21 cellular contexts compared by ENCODE assay signal in the genomic region with DNA sequence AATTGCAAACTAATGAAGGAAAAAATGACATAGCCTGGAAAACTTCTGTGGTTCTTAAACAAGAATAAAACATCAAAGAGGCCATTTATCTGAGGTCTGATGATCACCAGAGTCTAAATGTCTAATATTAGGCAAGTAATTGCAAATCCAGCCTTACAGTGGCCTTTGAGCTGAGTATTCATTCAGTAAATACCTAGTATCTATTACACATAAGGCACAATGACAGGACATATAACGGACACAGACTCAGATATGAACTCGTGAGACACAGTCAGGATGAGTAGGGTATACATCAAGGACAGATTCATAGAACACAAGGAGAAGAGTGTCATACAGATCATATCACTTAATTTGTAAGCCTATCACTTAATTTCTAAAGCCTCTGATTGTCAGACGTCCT. TPM values are rescaled to one million over a fixed set of nuclear protein-coding genes. Genes with fewer than 3 reads are reported as not detected.
DNase-seq lines count a peak whose midpoint lies in the region; ATAC-seq, FAIRE-seq and TF ChIP-seq lines count a peak whose summit lies in the region.
"Had no signal": no experiment of that assay in that cellular context is flagged by ENCODE, and none has a peak within 500 bp of the region (broad histone marks: within the 10 kb centered on the region; RNA-seq: fewer than 3 reads in every experiment).

No MANE protein-coding gene starts in this region.

- TF ChIP-seq EP300 in HepG2 (IDR thresholded peaks at IDR 0.05; ENCODE audit: low read depth in 2 of 2, low read length in 2 of 2) (no peak), HepG2 (CRISPR knock-in tag; IDR thresholded peaks at IDR 0.05; ENCODE audit: borderline replicate concordance) (no peak), tibial nerve (IDR thresholded peaks at IDR 0.05) (no peak)

- H3K79me2 ChIP-seq in HepG2 (ENCODE audit: insufficient read depth, low read length): peaks cover 3% of the 10 kb centered on the region

- no peaks in the 10 kb centered on the region for H3K27me3 Mint-ChIP-seq in MCF 10A (ENCODE audit: insufficient read depth, unreplicated experiment)
- H3K27me3 Mint-ChIP-seq: B cell; CD4-positive, alpha-beta T cell had no signal

- H3K9me3 Mint-ChIP-seq in MCF 10A (ENCODE audit: unreplicated experiment): no peaks in the 10 kb centered on the region
- H3K9me3 Mint-ChIP-seq: CD4-positive, alpha-beta T cell; CD8-positive, alpha-beta T cell had no signal

- no peak overlapping the region for H3K9ac ChIP-seq in HepG2 (ENCODE audit: insufficient read depth, low read depth, low read length)
- H3K9ac ChIP-seq: BLaER1 treated with 17β-estradiol and CSF1 and Interleukin-3, amounts not matched to agents 10 nM and 100 nM had no signal

- no peaks in the 10 kb centered on the region for H3K4me1 Mint-ChIP-seq in MCF 10A (ENCODE audit: insufficient read depth, unreplicated experiment)
- H3K4me1 Mint-ChIP-seq: B cell had no signal

- no peak overlapping the region for H3K4me2 ChIP-seq in HepG2 (ENCODE audit: low read depth, low read length)
- H3K4me2 ChIP-seq: A549; BLaER1 treated with 17β-estradiol and CSF1 and Interleukin-3, amounts not matched to agents 10 nM and 100 nM had no signal

- no peaks in the 10 kb centered on the region for H3K27me3 ChIP-seq in breast epithelium
- no peaks in the 10 kb centered on the region for H3K27me3 ChIP-seq in HepG2 (ENCODE audit: control insufficient read depth in 1 of 2, insufficient read depth in 2 of 2, low read length in 2 of 2)
- H3K27me3 ChIP-seq in right lobe of liver: no peaks in the 10 kb centered on the region
- no peaks in the 10 kb centered on the region for H3K27me3 ChIP-seq in tibial nerve
- H3K27me3 ChIP-seq: BLaER1 treated with 17β-estradiol and CSF1 and Interleukin-3, amounts not matched to agents 10 nM and 100 nM had no signal

- H3K4me1 ChIP-seq in breast epithelium: no peaks in the 10 kb centered on the region
- H3K4me1 ChIP-seq in HepG2 (ENCODE audit: insufficient read depth, low read length): no peaks in the 10 kb centered on the region
- H3K4me1 ChIP-seq in right lobe of liver: no peaks in the 10 kb centered on the region
- H3K4me1 ChIP-seq in tibial nerve: no peaks in the 10 kb centered on the region
- H3K4me1 ChIP-seq: A549; BLaER1 treated with 17β-estradiol and CSF1 and Interleukin-3, amounts not matched to agents 10 nM and 100 nM had no signal

- POLR2A ChIA-PET in MCF 10A (lab: Yijun Ruan, JAX): no interaction called here
- POLR2A ChIA-PET in HepG2 (lab: Yijun Ruan, JAX): no interaction called here

- H3K27ac Mint-ChIP-seq in MCF 10A (ENCODE audit: low read depth, unreplicated experiment): peak overlapping the region; percentile 68
- H3K27ac Mint-ChIP-seq: B cell; CD4-positive, alpha-beta T cell; CD8-positive, alpha-beta T cell had no signal

- no peak for FAIRE-seq in HepG2 (lab: Jason Lieb, UNC)
- FAIRE-seq: A549, D721Med, G401.6 had no signal

- H3K36me3 ChIP-seq in breast epithelium (peaks cover 4% of the 10 kb centered on the region), HepG2 (replicated peaks in 1 of 2; ENCODE audit: control insufficient read depth in 1 of 2, insufficient read depth in 2 of 2, low read length in 2 of 2) (peaks cover 27 to 81% of the 10 kb centered on the region in 2 experiments), right lobe of liver (peaks cover 10 to 99% (median 49%) of the 10 kb centered on the region in 4 donors), tibial nerve (peaks cover 6 to 100% (median 17%) of the 10 kb centered on the region in 3 donors)

- TF ChIP-seq POLR2A in breast epithelium (IDR thresholded peaks at IDR 0.05) (no peak), HepG2 (IDR thresholded peaks at IDR 0.05; ENCODE audit: insufficient read depth in 1 of 2, low read depth in 2 of 2, low read length in 2 of 2) (no peak), right lobe of liver (IDR thresholded peaks at IDR 0.05) (no peak), tibial nerve (IDR thresholded peaks at IDR 0.05) (no peak)

- no peak overlapping the region for H3K4me3 Mint-ChIP-seq in MCF 10A (ENCODE audit: unreplicated experiment)
- H3K4me3 Mint-ChIP-seq: B cell; CD4-positive, alpha-beta T cell; CD8-positive, alpha-beta T cell had no signal

- H3K36me3 Mint-ChIP-seq in MCF 10A (ENCODE audit: insufficient read depth, unreplicated experiment): peaks cover 80% of the 10 kb centered on the region

- no TSS peak for BruUV-seq in MCF 10A (replicated peaks; lab: Mats Ljungman, UMichigan)
- no TSS peak for BruUV-seq in HepG2 (replicated peaks; lab: Mats Ljungman, UMichigan)

- no peak overlapping the region for H2AFZ ChIP-seq in HepG2 (ENCODE audit: low read length)

- no peak for TF ChIP-seq CTCF in MCF 10A (IDR thresholded peaks at IDR 0.05; ENCODE audit: unreplicated experiment)
- no peak for TF ChIP-seq CTCF in breast epithelium (IDR thresholded peaks at IDR 0.05)
- no peak for TF ChIP-seq CTCF in HepG2 (CRISPR knock-in tag; IDR thresholded peaks at IDR 0.05)
- no peak for TF ChIP-seq CTCF in right lobe of liver (IDR thresholded peaks at IDR 0.05)
- no peak for TF ChIP-seq CTCF in tibial nerve (IDR thresholded peaks at IDR 0.05)

- no peak overlapping the region for H3K4me3 ChIP-seq in breast epithelium
- no peak overlapping the region for H3K4me3 ChIP-seq in HepG2 (replicated peaks in 1 of 3; ENCODE audit: insufficient read depth in 1 of 3, low read depth in 2 of 3, low read length in 3 of 3)
- no peak overlapping the region for H3K4me3 ChIP-seq in right lobe of liver
- H3K4me3 ChIP-seq in tibial nerve: no peak overlapping the region
- H3K4me3 ChIP-seq: A549; BLaER1 treated with 17β-estradiol and CSF1 and Interleukin-3, amounts not matched to agents 10 nM and 100 nM had no signal

- TF ChIP-seq RAD21 in HepG2 (CRISPR knock-in tag; IDR thresholded peaks at IDR 0.05): no peak

- WGBS in HepG2 (ENCODE audit: low lambda C conversion rate): 91% methylated on average over 3 of the region's 3 CpGs
- WGBS in right lobe of liver (ENCODE audit: insufficient coverage, low coverage, low lambda C conversion rate, missing lambda C conversion rate): 69% methylated on average over 3 of the region's 3 CpGs
- WGBS in tibial nerve, 2 donors: 88 to 95% methylated on average over 3 of the region's 3 CpGs

- in situ Hi-C loops in HepG2 (cut with HindIII; ENCODE audit: extremely low pct_ligation_motif_present, low pct_unique_long_range_greater_than_20kb): no loop called here

- H3K27ac ChIP-seq in breast epithelium (no peak overlapping the region), HepG2 (ENCODE audit: extremely low read length, insufficient read depth, low read length) (no peak overlapping the region), right lobe of liver (no peak overlapping the region), tibial nerve (no peak overlapping the region)
- H3K27ac ChIP-seq: 22Rv1; A549; BLaER1 treated with 17β-estradiol and CSF1 and Interleukin-3, amounts not matched to agents 10 nM and 100 nM; C4-2B had no signal

- CTCF ChIA-PET in MCF 10A (lab: Yijun Ruan, JAX) (interaction anchor here (1.4 kb wide), 1 partner anchor 28 kb away, joined by 3 read pairs; no protein-coding TSS in a partner anchor), HepG2 (lab: Yijun Ruan, JAX; ENCODE audit: low intra/inter-chr PET ratio, low total read pairs) (no interaction called here)

- H3K9me3 ChIP-seq in breast epithelium (no peaks in the 10 kb centered on the region), HepG2 (ENCODE audit: low read length) (no peaks in the 10 kb centered on the region), right lobe of liver (no peaks in the 10 kb centered on the region), tibial nerve (no peaks in the 10 kb centered on the region)
- H3K9me3 ChIP-seq: A549; BLaER1 treated with 17β-estradiol and CSF1 and Interleukin-3, amounts not matched to agents 10 nM and 100 nM; Caco-2 had no signal

- intact Hi-C loops in MCF 10A (cut with micrococcal nuclease): no loop called here
- intact Hi-C loops in breast epithelium (cut with DNase I; ENCODE audit: low total_unique reads): no loop called here
- intact Hi-C loops in HepG2 (cut with micrococcal nuclease; ENCODE audit: unreplicated experiment): no loop called here
- intact Hi-C loops in right lobe of liver (cut with DNase I): no loop called here

- ATAC-seq in HepG2 (peak; percentile 39), right lobe of liver (peak in 3 of 4 donors; percentile 7 to 66 (median 29)), GM21526 (IDR thresholded peaks at IDR 0.05; ENCODE audit: low FRiP score, unreplicated experiment) (no peak)
- ATAC-seq: A549; CD8-positive, alpha-beta T cell had no signal

- no peak for DNase-seq in MCF 10A (ENCODE audit: unreplicated experiment)
- no peak for DNase-seq in breast epithelium (ENCODE audit: low spot score in 2 of 2)
- DNase-seq in HepG2 (ENCODE audit: low spot score): peak; percentile 24
- DNase-seq in right lobe of liver: no peak
- DNase-seq in NCI-H187 treated with DMSO at 0.1 percent for 48 hours (lab: John Stamatoyannopoulos, UW): no peak
- no peak for DNase-seq in tibial nerve (ENCODE audit: low spot score in 2 of 2)
- DNase-seq: AML-193; Caco-2; Calu3; CD4-positive, alpha-beta T cell; CD8-positive, alpha-beta T cell; DMS79 treated with DMSO at 0.1 percent for 48 hours; GF-D8 had no signal

- H4K20me1 ChIP-seq in HepG2 (ENCODE audit: insufficient read depth, low read length): no peaks in the 10 kb centered on the region
- H4K20me1 ChIP-seq: BLaER1 treated with 17β-estradiol and CSF1 and Interleukin-3, amounts not matched to agents 10 nM and 100 nM had no signal

RNA-seq across cellular contexts. Expression of gene GPAM, which starts 16.8 kb away (rescaled TPM):
- total RNA-seq in MCF 10A (2022) (19.8 and 20.4 TPM in 2 replicates), breast epithelium (100 to 1,000 TPM in 1 of 3 donors, 10 to 100 TPM in 2; 13.4 to 462 (median 26.3) TPM), HepG2 (2016; rRNA removed; fragmentation: Illumina TruSeq; extraction: Trizol) (130 and 140 TPM in 2 replicates), right lobe of liver (100 to 1,000 TPM in 2 of 6 experiments, 10 to 100 TPM in 4; 78.8 to 340 (median 90.3) TPM), tibial nerve (100 to 1,000 TPM in 1 of 4 donors, 10 to 100 TPM in 3; 13.3 to 124 (median 45.9) TPM)
- total RNA-seq in HepG2 (2016; cell fraction: cytosol; rRNA removed; fragmentation: Illumina TruSeq; extraction: Trizol; ENCODE audit: low read depth): 19.1 and 21.3 TPM in 2 replicates
- total RNA-seq in HepG2 (2016; cell fraction: insoluble cytoplasmic fraction; rRNA removed; fragmentation: Illumina TruSeq; extraction: Trizol): 132 and 135 TPM in 2 replicates
- total RNA-seq in HepG2 (2016; cell fraction: membrane; rRNA removed; fragmentation: Illumina TruSeq; extraction: Trizol): 47.4 and 55.1 TPM in 2 replicates
- 251 and 257 TPM in 2 replicates for total RNA-seq in HepG2 (2016; cell fraction: nucleus; rRNA removed; fragmentation: Illumina TruSeq; extraction: Trizol)
- 36.8 and 43.0 TPM in 2 replicates for polyA plus RNA-seq in HepG2 (2011; rRNA removed)
- polyA plus RNA-seq in HepG2 (2011; cell fraction: cytosol; rRNA removed): 14.4 and 28.4 TPM in 2 replicates
- 39.1 and 57.9 TPM in 2 replicates for polyA plus RNA-seq in HepG2 (2011; cell fraction: nucleus; rRNA removed)
- 53.4 and 86.4 TPM in 2 replicates for polyA plus RNA-seq in HepG2 (2012)
- polyA plus RNA-seq in HepG2 (2016; cell fraction: cytosol; fragmentation: Illumina TruSeq; extraction: Trizol; ENCODE audit: low read depth): 5.1 and 5.7 TPM in 2 replicates
- polyA plus RNA-seq in HepG2 (2016; cell fraction: insoluble cytoplasmic fraction; fragmentation: Illumina TruSeq; extraction: Trizol; ENCODE audit: low read depth): 57.8 and 65.3 TPM in 2 replicates
- 14.2 and 17.2 TPM in 2 replicates for polyA plus RNA-seq in HepG2 (2016; cell fraction: membrane; fragmentation: Illumina TruSeq; extraction: Trizol; ENCODE audit: low read depth)
- 165 and 177 TPM in 2 replicates for polyA plus RNA-seq in HepG2 (2016; cell fraction: nucleus; fragmentation: Illumina TruSeq; extraction: Trizol; ENCODE audit: insufficient read depth, low read depth)
- 18.6 and 65.9 TPM in 2 replicates for polyA minus RNA-seq in HepG2 (2011; rRNA and poly(A)+ RNA removed; ENCODE audit: low replicate concordance)
- 23.7 and 35.7 TPM in 2 replicates for polyA minus RNA-seq in HepG2 (2011; cell fraction: cytosol; rRNA and poly(A)+ RNA removed)
- polyA minus RNA-seq in HepG2 (2011; cell fraction: nucleus; rRNA and poly(A)+ RNA removed): 174 and 229 TPM in 2 replicates
